Comparison of ENCODE assay signal across 20 cellular contexts in genomic region chr5:1447772-1448361, GRCh38. TPM values are rescaled to one million over a fixed set of nuclear protein-coding genes. Genes with fewer than 3 reads are reported as not detected.
A peak's percentile ranks its signal among the peaks of the same experiment; 100 is the strongest.
DNase-seq lines count a peak whose midpoint lies in the region; ATAC-seq and TF ChIP-seq lines count a peak whose summit lies in the region.
"Had no signal": no experiment of that assay in that cellular context is flagged by ENCODE, and none has a peak within 500 bp of the region (broad histone marks: within the 10 kb centered on the region; RNA-seq: fewer than 3 reads in every experiment).

No MANE protein-coding gene starts in this region.

- CTCF ChIA-PET in Calu3 (lab: Charles Lee), result no interaction called here

- H3K9me3 ChIP-seq in heart right ventricle (peaks cover 0 to 10% (median 0%) of the 10 kb centered on the region in 11 donors), upper lobe of right lung (peaks cover 5% of the 10 kb centered on the region)
- H3K9me3 ChIP-seq: pancreas, SJCRH30 had no signal

- peak overlapping the region; percentile 21 to 45 for H3K4me3 Mint-ChIP-seq in activated T-cell treated with anti-CD3 and anti-CD28 coated beads, Interleukin-2, amount 50 U/mL, for 72 hours
- H3K4me3 Mint-ChIP-seq in Calu3 (ENCODE audit: low read depth, unreplicated experiment), result no peak overlapping the region
- H3K4me3 Mint-ChIP-seq: CD4-positive, alpha-beta memory T cell had no signal

- DNase-seq in cardiac septum (ENCODE audit: low spot score) (peak; percentile 38), heart right ventricle (no peak), mesenteric fat pad (ENCODE audit: low spot score) (peak; percentile 83), upper lobe of right lung (peak; percentile 48), EL (no peak), COLO829 (ENCODE audit: low spot score) (no peak), Calu3 (no peak)
- DNase-seq in activated T-cell treated with anti-CD3 and anti-CD28 coated beads, Interleukin-2, amount 50 U/mL, for 72 hours, result peak in 1 of 2 donors; percentile 42
- DNase-seq: anterior cingulate cortex; CD4-positive, alpha-beta memory T cell; H9; left cardiac atrium; NCI-H1436 treated with DMSO at 0.1 percent for 48 hours; NCI-H510A; SJCRH30; stimulated activated naive CD4-positive, alpha-beta T cell treated with Interleukin-2 at 50 U/mL for 16 hours had no signal

- no peaks in the 10 kb centered on the region for H3K36me3 Mint-ChIP-seq in activated T-cell treated with anti-CD3 and anti-CD28 coated beads, Interleukin-2, amount 50 U/mL, for 72 hours (ENCODE audit: insufficient read depth in 2 of 2)
- no peaks in the 10 kb centered on the region for H3K36me3 Mint-ChIP-seq in Calu3 (ENCODE audit: insufficient read depth, unreplicated experiment)
- H3K36me3 Mint-ChIP-seq: CD4-positive, alpha-beta memory T cell had no signal

- H3K4me1 Mint-ChIP-seq in activated T-cell treated with anti-CD3 and anti-CD28 coated beads, Interleukin-2, amount 50 U/mL, for 72 hours (ENCODE audit: low read depth), result peaks cover 29% of the 10 kb centered on the region
- no peaks in the 10 kb centered on the region for H3K4me1 Mint-ChIP-seq in Calu3 (ENCODE audit: low read depth, unreplicated experiment)

- TF ChIP-seq CTCF in heart right ventricle (IDR thresholded peaks at IDR 0.05), result no peak
- TF ChIP-seq CTCF in upper lobe of right lung (IDR thresholded peaks at IDR 0.05), result no peak
- TF ChIP-seq CTCF in Calu3 (IDR thresholded peaks at IDR 0.05; ENCODE audit: unreplicated experiment), result no peak

- WGBS in heart right ventricle, 2 donors, result 63 to 68% methylated on average over 15 of the region's 15 CpGs

- H3K27me3 Mint-ChIP-seq in activated T-cell treated with anti-CD3 and anti-CD28 coated beads, Interleukin-2, amount 50 U/mL, for 72 hours (ENCODE audit: low read depth), result peaks cover 62% of the 10 kb centered on the region
- peaks cover 60% of the 10 kb centered on the region for H3K27me3 Mint-ChIP-seq in Calu3 (ENCODE audit: unreplicated experiment)

- H3K27ac Mint-ChIP-seq in activated T-cell treated with anti-CD3 and anti-CD28 coated beads, Interleukin-2, amount 50 U/mL, for 72 hours, result no peak overlapping the region
- H3K27ac Mint-ChIP-seq in Calu3 (ENCODE audit: unreplicated experiment), result no peak overlapping the region
- H3K27ac Mint-ChIP-seq: H9 had no signal

- no peak for ATAC-seq in heart right ventricle
- peak; percentile 20 to 65 for ATAC-seq in activated T-cell treated with anti-CD3 and anti-CD28 coated beads, Interleukin-2, amount 50 U/mL, for 72 hours (replicated peaks in 1 of 2)
- no peak for ATAC-seq in upper lobe of right lung
- ATAC-seq: left cardiac atrium, pancreas had no signal

- H3K27me3 ChIP-seq in heart right ventricle, result peaks cover 22 to 87% (median 62%) of the 10 kb centered on the region in 7 donors
- H3K27me3 ChIP-seq in upper lobe of right lung, result peaks cover 47% of the 10 kb centered on the region
- H3K27me3 ChIP-seq: SJCRH30 had no signal

- H3K4me1 ChIP-seq in heart right ventricle (peaks cover 0 to 18% (median 10%) of the 10 kb centered on the region in 9 donors), upper lobe of right lung (peaks cover 9% of the 10 kb centered on the region)
- H3K4me1 ChIP-seq: SJCRH30 had no signal

- no peaks in the 10 kb centered on the region for H3K9me3 Mint-ChIP-seq in activated T-cell treated with anti-CD3 and anti-CD28 coated beads, Interleukin-2, amount 50 U/mL, for 72 hours
- H3K9me3 Mint-ChIP-seq in Calu3 (ENCODE audit: low read depth, unreplicated experiment), result no peaks in the 10 kb centered on the region

- H3K27ac ChIP-seq in heart right ventricle (no peak overlapping the region), upper lobe of right lung (no peak overlapping the region)
- H3K27ac ChIP-seq: pancreas, SJCRH30, skin epidermis had no signal

- intact Hi-C loops in cardiac septum (cut with DNase I) (no loop called here), heart right ventricle (cut with DNase I) (loop anchor here in 1 of 10 donors (10.0 kb wide), 1 partner anchor 213 kb away; no protein-coding TSS in a partner anchor), upper lobe of right lung (cut with DNase I) (no loop called here), Calu3 (cut with micrococcal nuclease; ENCODE audit: unreplicated experiment) (no loop called here)

- H3K4me3 ChIP-seq in heart right ventricle (no peak overlapping the region), upper lobe of right lung (no peak overlapping the region)
- H3K4me3 ChIP-seq: pancreas, SJCRH30, skin epidermis had no signal

- H3K36me3 ChIP-seq in heart right ventricle, result no peaks in the 10 kb centered on the region
- H3K36me3 ChIP-seq in upper lobe of right lung, result no peaks in the 10 kb centered on the region
- H3K36me3 ChIP-seq: pancreas, SJCRH30 had no signal

- no TSS peak for BruUV-seq in Calu3 (replicated peaks; lab: Mats Ljungman, UMichigan)

RNA-seq across cellular contexts. Expression of gene SLC6A3, which starts 2.6 kb away (rescaled TPM):
- total RNA-seq in cardiac septum (0.19 TPM), heart right ventricle (under 1 TPM in 2 of 10 donors, not detected in 8; 0.18 to 0.19 TPM), mesenteric fat pad (not detected), upper lobe of right lung (0.52 TPM), Calu3 (2022) (not detected in 2 replicates)
- under 1 TPM in 1 of 2 donors, not detected in 1; 0.04 TPM for polyA plus RNA-seq in heart right ventricle
- total RNA-seq in activated T-cell treated with anti-CD3 and anti-CD28 coated beads, Interleukin-2, amount 50 U/mL, for 72 hours, result not detected
- total RNA-seq: A673; CD4-positive, alpha-beta memory T cell; fibroblast of villous mesenchyme; pancreas had no signal
- polyA plus RNA-seq: CD4-positive, alpha-beta memory T cell; pancreas had no signal

Comparison
In these comparisons a context has a peak if more than half of its experiments do, and no peak if none do; other contexts are left out.
1. DNase-seq: peak in cardiac septum (single experiment), mesenteric fat pad (single experiment) and upper lobe of right lung (single experiment); none in heart right ventricle (0 of 2), EL (single experiment), COLO829 (single experiment) and Calu3 (single experiment).
2. ATAC-seq: peak in activated T-cell treated with anti-CD3 and anti-CD28 coated beads, Interleukin-2, amount 50 U/mL, for 72 hours (2 of 2); none in heart right ventricle (0 of 8) and upper lobe of right lung (single experiment).